Comparison of ENCODE assay signal across 1 cellular context in the genomic region with DNA sequence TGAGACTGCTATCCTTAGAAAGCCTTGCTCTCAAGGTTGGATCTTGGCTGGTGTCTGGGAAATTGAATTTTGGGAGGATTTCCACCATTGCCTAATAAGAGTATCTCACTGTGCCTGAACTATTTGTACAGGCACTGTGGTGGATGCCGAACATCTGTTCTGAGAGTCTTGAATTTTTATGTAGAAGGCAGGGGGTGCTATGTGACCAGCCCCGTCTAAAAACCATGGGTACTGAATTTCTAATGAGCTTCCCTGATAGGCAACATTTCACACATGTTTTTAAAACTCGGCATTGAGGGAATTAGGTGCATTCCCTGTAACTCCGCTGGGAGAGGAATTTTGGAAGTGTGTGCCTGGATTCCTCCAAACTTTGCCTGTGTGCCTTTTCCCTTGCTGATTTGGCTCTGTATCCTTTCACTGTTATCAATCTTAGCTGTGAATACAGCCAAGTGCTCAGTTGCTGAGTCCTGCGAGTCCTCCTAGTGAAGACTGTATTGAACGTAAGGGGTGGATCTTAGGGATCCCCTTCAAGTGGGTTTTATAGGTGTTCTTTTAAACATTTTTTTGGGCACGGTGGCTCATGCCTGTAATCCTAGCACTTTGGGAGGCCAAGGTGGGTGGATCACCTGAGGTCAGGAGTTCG.
TF ChIP-seq lines count a peak whose summit lies in the region.

No MANE protein-coding gene starts in this region.

TF ChIP-seq in HCT116, 20 proteins besides CTCF, POLR2A, EP300 and RAD21 (continued from another document):
- TF ChIP-seq, protein P1, sequence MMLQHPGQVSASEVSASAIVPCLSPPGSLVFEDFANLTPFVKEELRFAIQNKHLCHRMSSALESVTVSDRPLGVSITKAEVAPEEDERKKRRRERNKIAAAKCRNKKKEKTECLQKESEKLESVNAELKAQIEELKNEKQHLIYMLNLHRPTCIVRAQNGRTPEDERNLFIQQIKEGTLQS (IDR thresholded peaks at IDR 0.05) = no peak
- TF ChIP-seq REST (IDR thresholded peaks at IDR 0.05; ENCODE audit: low read depth) (no peak), ELF1 (IDR thresholded peaks at IDR 0.05; ENCODE audit: borderline replicate concordance, low read depth) (no peak), JUND (IDR thresholded peaks at IDR 0.05) (no peak), POLR2AphosphoS5 (IDR thresholded peaks at IDR 0.05; ENCODE audit: low read depth, low read length) (no peak)
